9 cellular contexts compared by ENCODE assay signal in the genomic region with DNA sequence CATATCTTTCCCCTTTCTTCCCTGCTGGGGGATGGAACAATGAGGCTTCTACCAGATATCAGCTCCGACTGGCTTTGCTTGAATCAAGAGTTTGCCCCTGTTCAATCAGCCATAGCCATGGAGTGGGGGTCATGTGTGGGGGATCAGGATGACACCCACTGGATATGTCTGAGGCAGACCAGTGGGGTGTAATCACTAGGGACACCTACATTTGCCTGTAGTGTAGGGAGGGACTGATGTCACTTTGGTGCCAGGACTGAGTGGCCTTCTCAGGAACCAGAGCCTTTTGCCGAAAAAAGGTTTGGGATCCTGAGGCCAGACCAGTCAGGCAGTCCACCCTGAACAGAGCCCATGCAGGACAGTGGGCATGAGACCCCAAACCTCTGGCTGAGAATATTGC. TPM values are rescaled to one million over a fixed set of nuclear protein-coding genes. Genes with fewer than 3 reads are reported as not detected.
DNase-seq lines count a peak whose midpoint lies in the region; ATAC-seq and TF ChIP-seq lines count a peak whose summit lies in the region.
"Had no signal": no experiment of that assay in that cellular context is flagged by ENCODE, and none has a peak within 500 bp of the region (broad histone marks: within the 10 kb centered on the region; RNA-seq: fewer than 3 reads in every experiment).

No MANE protein-coding gene starts in this region.

- POLR2A ChIA-PET in PC-3 (lab: Charles Lee; ENCODE audit: unreplicated experiment), result no interaction called here

- no peaks in the 10 kb centered on the region for H3K9me3 Mint-ChIP-seq in Calu3 (ENCODE audit: low read depth, unreplicated experiment)

- H3K27me3 Mint-ChIP-seq in Calu3 (ENCODE audit: unreplicated experiment), result no peaks in the 10 kb centered on the region

- H3K4me3 Mint-ChIP-seq in Calu3 (ENCODE audit: low read depth, unreplicated experiment), result peak overlapping the region; percentile 97

- CTCF ChIA-PET in Calu3 (lab: Charles Lee) (no interaction called here), PC-3 (lab: Charles Lee) (no interaction called here)

- no peaks in the 10 kb centered on the region for H4K20me1 ChIP-seq in PC-3 (ENCODE audit: low read length)
- H4K20me1 ChIP-seq in osteoblast (ENCODE audit: insufficient read depth, low read length), result no peaks in the 10 kb centered on the region

- DNase-seq in Calu3, result no peak
- no peak for DNase-seq in PC-3
- no peak for DNase-seq in epithelial cell of esophagus (ENCODE audit: low read depth)
- DNase-seq in osteoblast (ENCODE audit: insufficient read length, low spot score, missing footprints), result no peak
- no peak for DNase-seq in NCI-H510A (lab: John Stamatoyannopoulos, UW)
- no peak for DNase-seq in NCI-H2227 treated with DMSO at 0.1 percent for 48 hours (lab: John Stamatoyannopoulos, UW)
- DNase-seq in GDM1 (lab: John Stamatoyannopoulos, UW), result no peak
- DNase-seq: NCI-H774 had no signal

- H3K36me3 ChIP-seq in PC-3 (ENCODE audit: low read depth, low read length), result peaks cover 14% of the 10 kb centered on the region; the same call in 1 of the 2 replicates
- peaks cover 18% of the 10 kb centered on the region for H3K36me3 ChIP-seq in osteoblast (ENCODE audit: insufficient read depth, low read length)

- no peaks in the 10 kb centered on the region for H3K27me3 ChIP-seq in PC-3 (ENCODE audit: low read length)
- H3K27me3 ChIP-seq in osteoblast (ENCODE audit: insufficient read depth, low read length), result no peaks in the 10 kb centered on the region

- H3K36me3 Mint-ChIP-seq in Calu3 (ENCODE audit: insufficient read depth, unreplicated experiment), result peaks cover 30% of the 10 kb centered on the region

- H3K9me3 ChIP-seq in PC-3 (ENCODE audit: low read length), result no peaks in the 10 kb centered on the region
- no peaks in the 10 kb centered on the region for H3K9me3 ChIP-seq in osteoblast (ENCODE audit: low read depth, low read length)

- BruUV-seq in Calu3 (replicated peaks; lab: Mats Ljungman, UMichigan) (TSS peak; percentile 45), PC-3 (replicated peaks; lab: Mats Ljungman, UMichigan) (no TSS peak)

- no peak for ATAC-seq in PC-3
- no peak for ATAC-seq in GM21786 (IDR thresholded peaks at IDR 0.05; ENCODE audit: unreplicated experiment)

- H3K79me2 ChIP-seq in PC-3 (ENCODE audit: low read length) (peaks cover 46% of the 10 kb centered on the region), osteoblast (ENCODE audit: insufficient read depth, low read length) (peaks cover 55% of the 10 kb centered on the region)

- H2AFZ ChIP-seq in PC-3 (ENCODE audit: low read length), result peak overlapping the region; percentile 92; the same call in 1 of the 2 replicates
- peak overlapping the region; percentile 95 for H2AFZ ChIP-seq in osteoblast (ENCODE audit: low read length)

- H3K4me2 ChIP-seq in PC-3 (ENCODE audit: low read length), result peak overlapping the region; percentile 83
- H3K4me2 ChIP-seq in osteoblast (ENCODE audit: insufficient read depth, low read length), result peak overlapping the region; percentile 85

- H3K27ac Mint-ChIP-seq in Calu3 (ENCODE audit: unreplicated experiment), result peak overlapping the region; percentile 96

- TF ChIP-seq CTCF in Calu3 (IDR thresholded peaks at IDR 0.05; ENCODE audit: unreplicated experiment) (no peak), PC-3 (conservative IDR thresholded peaks at IDR 0.05; ENCODE audit: low read depth, low read length) (no peak), epithelial cell of esophagus (IDR thresholded peaks at IDR 0.05; ENCODE audit: insufficient read depth, low read depth, low read length, missing control alignments) (no peak), osteoblast (IDR thresholded peaks at IDR 0.05; ENCODE audit: extremely low read depth, low read depth, low read length) (no peak)

- no peaks in the 10 kb centered on the region for H3F3A ChIP-seq in PC-3 (ENCODE audit: low read length, unreplicated experiment)

- intact Hi-C loops in Calu3 (cut with micrococcal nuclease; ENCODE audit: unreplicated experiment), result no loop called here
- intact Hi-C loops in PC-3 (cut with micrococcal nuclease), result no loop called here

- H3K9ac ChIP-seq in PC-3 (ENCODE audit: low read length), result peak overlapping the region; percentile 90

- H3K4me1 ChIP-seq in PC-3 (ENCODE audit: insufficient read depth, low read length) (peaks cover 14% of the 10 kb centered on the region; the same call in 1 of the 2 replicates), osteoblast (ENCODE audit: insufficient read depth, low read length) (peaks cover 14% of the 10 kb centered on the region)

- H3K4me3 ChIP-seq in PC-3 (ENCODE audit: low read length) (peak overlapping the region; percentile 89), epithelial cell of esophagus (ENCODE audit: low read length) (peak overlapping the region; percentile 95), osteoblast (ENCODE audit: insufficient read depth, low read length) (peak overlapping the region; percentile 98)

- no peaks in the 10 kb centered on the region for H3K9me2 ChIP-seq in PC-3 (replicated peaks; ENCODE audit: low read length)

- H3K4me1 Mint-ChIP-seq in Calu3 (ENCODE audit: low read depth, unreplicated experiment), result no peaks in the 10 kb centered on the region

- H3K27ac ChIP-seq in PC-3 (ENCODE audit: low read length) (no peak overlapping the region), osteoblast (ENCODE audit: low read depth, low read length) (peak overlapping the region; percentile 65)

RNA-seq across cellular contexts. Expression of a gene that starts 1.0 kb away (rescaled TPM):
- 42.5 and 53.4 TPM in 2 replicates for total RNA-seq in Calu3 (2022)
- total RNA-seq in PC-3 (2014; rRNA removed), result 117 and 121 TPM in 2 replicates
- total RNA-seq in osteoblast, result 29.8 and 34.0 TPM in 2 replicates

RNA-seq across cellular contexts. Expression of a gene that starts 5.9 kb away (rescaled TPM):
- total RNA-seq in Calu3 (2022) (30.9 and 36.3 TPM in 2 replicates), PC-3 (2014; rRNA removed) (97.7 and 122 TPM in 2 replicates), osteoblast (25.9 and 26.8 TPM in 2 replicates)

RNA-seq across cellular contexts. Expression of a gene that starts 28.6 kb away (rescaled TPM):
- total RNA-seq in Calu3 (2022) (9.4 and 11.0 TPM in 2 replicates), PC-3 (2014; rRNA removed) (23.7 and 26.8 TPM in 2 replicates), osteoblast (under 0.01 TPM in 2 replicates)

RNA-seq across cellular contexts. Expression of a gene that starts 37.0 kb away (rescaled TPM):
- total RNA-seq in Calu3 (2022) (10.4 and 11.4 TPM in 2 replicates), PC-3 (2014; rRNA removed) (6.4 and 8.9 TPM in 2 replicates), osteoblast (2.4 and 3.6 TPM in 2 replicates)

RNA-seq across cellular contexts. Expression of a gene that starts 50.7 kb away (rescaled TPM):
- total RNA-seq in Calu3 (2022), result 13.3 and 13.9 TPM in 2 replicates
- 16.8 and 25.2 TPM in 2 replicates for total RNA-seq in PC-3 (2014; rRNA removed)
- 8.3 and 9.4 TPM in 2 replicates for total RNA-seq in osteoblast

Comparison
In these comparisons a context has a peak if more than half of its experiments do, and no peak if none do; other contexts are left out.
1. RNA of a gene that starts 28.6 kb away (total RNA-seq): 23.7 to 26.8 TPM in PC-3 and 9.4 to 11.0 TPM in Calu3; under 0.01 TPM in osteoblast; every median in the first group is over 10 times any median in the second.
2. Peak in every context shown above with its lines, with median percentiles within 50 percentile points of each other: H3K4me3 ChIP-seq.